ENCODE assay signal across 26 cellular contexts in genomic region chr7:92460109-92460508, GRCh38. TPM values are rescaled to one million over a fixed set of nuclear protein-coding genes. Genes with fewer than 3 reads are reported as not detected.
"Had no signal": no experiment of that assay in that cellular context is flagged by ENCODE, and none has a peak within 500 bp of the region (broad histone marks: within the 10 kb centered on the region; RNA-seq: fewer than 3 reads in every experiment).

No MANE protein-coding gene starts in this region.

- H3K27ac Mint-ChIP-seq: activated naive CD4-positive, alpha-beta T cell treated with anti-CD3 and anti-CD28 coated beads, Interleukin-2, amount 50 U/mL, for 24 hours; nephron; progenitor cell of endocrine pancreas; stimulated activated naive CD8-positive, alpha-beta T cell treated with anti-CD3 and anti-CD28 coated beads, Interleukin-15, Interleukin-2, amounts not matched to agents 100 ng/mL and 50 ng/mL, for 24 hours had no signal

- H3K27ac ChIP-seq: right atrium auricular region, suprapubic skin, upper lobe of left lung had no signal

- DNase-seq: activated CD4-positive, alpha-beta T cell treated with anti-CD3 and anti-CD28 coated beads, Interleukin-2, amount 50 U/mL, for 4 hours; activated gamma-delta T cell; dermis blood vessel endothelial cell; foreskin melanocyte; glutamatergic neuron; hippocampal formation; islet precursor cell; midbrain; occipital lobe; T1000; upper lobe of left lung had no signal

- ATAC-seq: left lobe of liver had no signal

- H3K4me3 Mint-ChIP-seq: activated naive CD4-positive, alpha-beta T cell treated with anti-CD3 and anti-CD28 coated beads, Interleukin-2, amount 50 U/mL, for 24 hours; nephron; stimulated activated naive CD8-positive, alpha-beta T cell treated with anti-CD3 and anti-CD28 coated beads, Interleukin-15, Interleukin-2, amounts not matched to agents 100 ng/mL and 50 ng/mL, for 24 hours had no signal

- H3K27me3 ChIP-seq: right atrium auricular region, suprapubic skin, upper lobe of left lung had no signal

- H3K9me3 Mint-ChIP-seq: activated naive CD4-positive, alpha-beta T cell treated with anti-CD3 and anti-CD28 coated beads, Interleukin-2, amount 50 U/mL, for 24 hours; nephron; stimulated activated naive CD8-positive, alpha-beta T cell treated with anti-CD3 and anti-CD28 coated beads, Interleukin-15, Interleukin-2, amounts not matched to agents 100 ng/mL and 50 ng/mL, for 24 hours had no signal

- H3K4me1 ChIP-seq: right atrium auricular region, upper lobe of left lung had no signal

- H3K4me3 ChIP-seq: lung, right atrium auricular region, suprapubic skin, upper lobe of left lung had no signal

- H3K4me1 Mint-ChIP-seq: activated naive CD4-positive, alpha-beta T cell treated with anti-CD3 and anti-CD28 coated beads, Interleukin-2, amount 50 U/mL, for 24 hours; nephron had no signal

- FAIRE-seq: astrocyte had no signal

- H3K36me3 Mint-ChIP-seq: activated naive CD4-positive, alpha-beta T cell treated with anti-CD3 and anti-CD28 coated beads, Interleukin-2, amount 50 U/mL, for 24 hours had no signal

- H3K9me3 ChIP-seq: right atrium auricular region, suprapubic skin, upper lobe of left lung had no signal

- H3K27me3 Mint-ChIP-seq: activated naive CD4-positive, alpha-beta T cell treated with anti-CD3 and anti-CD28 coated beads, Interleukin-2, amount 50 U/mL, for 24 hours; progenitor cell of endocrine pancreas; stimulated activated naive CD8-positive, alpha-beta T cell treated with anti-CD3 and anti-CD28 coated beads, Interleukin-15, Interleukin-2, amounts not matched to agents 100 ng/mL and 50 ng/mL, for 24 hours had no signal

RNA-seq across cellular contexts. Expression of gene ERVW-1, which starts 17.6 kb away (rescaled TPM):
- total RNA-seq: activated CD8-positive, alpha-beta memory T cell treated with anti-CD3 and anti-CD28 coated beads for 36 hours; astrocyte; dermis blood vessel endothelial cell; epithelial cell of proximal tubule; fibroblast of lung; left lobe of liver; occipital lobe; progenitor cell of endocrine pancreas; right atrium auricular region; skeletal muscle tissue; T-helper 1 cell treated with Interleukin-12 subunit alpha and Interleukin-12 subunit beta and Interleukin-4 antibody, amounts not matched to agents 30 ng/mL and 1 ng/mL, for 36 hours had no signal
- polyA plus RNA-seq: adipose tissue, fibroblast of lung had no signal
